In the genomic region with DNA sequence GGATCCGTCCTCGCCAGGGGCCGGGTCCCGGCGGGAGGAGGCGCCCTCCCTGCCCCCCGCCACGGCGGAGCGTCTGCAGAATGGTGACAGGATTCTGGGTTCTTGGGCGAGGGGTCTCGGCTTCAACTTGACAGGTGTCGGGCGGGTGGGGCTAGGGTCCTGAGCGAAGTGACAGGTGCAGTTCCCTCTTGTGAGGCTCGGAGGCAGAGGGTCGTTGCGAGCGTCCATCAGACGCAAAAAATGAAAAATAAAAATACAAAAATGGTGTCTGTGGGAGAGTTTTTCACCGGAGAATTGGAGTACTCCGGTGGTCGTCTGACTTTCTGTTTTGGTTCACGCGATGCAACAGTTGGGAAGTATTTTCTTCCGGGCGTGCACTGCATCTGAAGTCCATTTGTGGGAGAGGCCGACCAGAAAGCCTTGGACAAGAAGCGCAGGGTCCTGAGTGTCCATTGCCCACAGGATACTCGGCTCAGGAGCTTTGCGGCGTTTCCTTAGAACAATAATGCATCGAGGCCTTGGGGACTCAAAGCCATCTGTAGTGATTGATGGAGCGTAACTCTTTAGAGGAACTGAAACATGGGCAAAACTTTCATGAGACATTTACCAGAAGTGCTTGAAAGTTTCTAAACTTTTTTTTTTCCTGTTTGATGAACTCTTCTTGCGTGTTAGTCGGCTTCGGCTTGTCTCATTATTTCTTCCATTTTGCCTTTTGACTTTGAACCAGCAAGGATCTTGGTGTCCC, we compare ENCODE assay signal across 8 cellular contexts. TPM values are rescaled to one million over a fixed set of nuclear protein-coding genes. Genes with fewer than 3 reads are reported as not detected.
DNase-seq lines count a peak whose midpoint lies in the region; TF ChIP-seq lines count a peak whose summit lies in the region.

No MANE protein-coding gene starts in this region.

- peak overlapping the region; percentile 99 for H3K27ac ChIP-seq in HEK293 (ENCODE audit: extremely low read depth, low read depth, low read length)

- H3K27ac Mint-ChIP-seq in nephron: peak overlapping the region; percentile 98 to 99 (median 99)

- TF ChIP-seq CTCF in GM12864 (IDR thresholded peaks at IDR 0.05; ENCODE audit: low read depth, low read length, missing control alignments) (no peak), HEK293 (tag by site-specific recombination; IDR thresholded peaks at IDR 0.05) (no peak), fibroblast of the aortic adventitia (IDR thresholded peaks at IDR 0.05; ENCODE audit: insufficient read depth, low read length) (no peak), nephron (IDR thresholded peaks at IDR 0.05; ENCODE audit: unreplicated experiment in 3 of 3) (no peak)

- H3K4me1 ChIP-seq in HEK293 (ENCODE audit: control insufficient read depth, insufficient read depth, low read length): peaks cover 3% of the 10 kb centered on the region

- no peaks in the 10 kb centered on the region for H3K9me3 Mint-ChIP-seq in nephron

- POLR2A ChIA-PET in HEK293 (lab: Yijun Ruan, JAX): interaction anchor here (1.0 to 1.6 kb wide), 3 partner anchors 69 to 84 kb away, joined by 3 to 4 read pairs (median 3); partner anchors contain the start of gene ITM2B

- no peaks in the 10 kb centered on the region; a peak in 1 of 3 replicates for H3K36me3 ChIP-seq in HEK293 (ENCODE audit: control insufficient read depth in 2 of 2, insufficient read depth in 1 of 2, low read length in 2 of 2)

- DNase-seq in AG08396 (ENCODE audit: low spot score) (peak; percentile 57), GM12864 (ENCODE audit: low read depth) (peak; percentile 93), LoVo (ENCODE audit: low spot score) (peak; percentile 33), fibroblast of the aortic adventitia (ENCODE audit: low read depth) (peak; percentile 64), T-helper 9 cell (no peak)
- peak; percentile 64 for DNase-seq in activated CD8-positive, alpha-beta memory T cell treated with anti-CD3 and anti-CD28 coated beads, Interleukin-2, amount 50 U/mL, for 48 hours

- H3K36me3 Mint-ChIP-seq in nephron (ENCODE audit: low read depth): peaks cover 8% of the 10 kb centered on the region

- H3K4me3 ChIP-seq in GM12864 (ENCODE audit: low read depth, low read length): peak overlapping the region; percentile 93
- peak overlapping the region; percentile 79 for H3K4me3 ChIP-seq in HEK293 (ENCODE audit: low read depth, low read length)
- H3K4me3 ChIP-seq in fibroblast of the aortic adventitia (ENCODE audit: low read depth, low read length): peak overlapping the region; percentile 83

- peak overlapping the region; percentile 83 to 92 (median 91) for H3K4me3 Mint-ChIP-seq in nephron

- peaks cover 30% of the 10 kb centered on the region for H3K4me1 Mint-ChIP-seq in nephron

- CTCF ChIA-PET in HEK293 (lab: Yijun Ruan, JAX): interaction anchor here (0.8 kb wide), 1 partner anchor 267 kb away, joined by 3 read pairs; the partner anchor contains the start of gene NUDT15

- H3K27me3 Mint-ChIP-seq in nephron (ENCODE audit: low read depth): no peaks in the 10 kb centered on the region

- no peaks in the 10 kb centered on the region for H3K9me3 ChIP-seq in HEK293 (ENCODE audit: control insufficient read depth, insufficient read depth, low read depth, low read length)

TF ChIP-seq in HEK293, 187 proteins besides CTCF, POLR2A, EP300 and RAD21:
- TF ChIP-seq REPIN1 (tag by site-specific recombination; IDR thresholded peaks at IDR 0.05; ENCODE audit: low read depth) (no peak), ZNF335 (tag by site-specific recombination; conservative IDR thresholded peaks at IDR 0.05) (peak; percentile 58), ZNF624 (tag by site-specific recombination; IDR thresholded peaks at IDR 0.05) (no peak), GLIS1 (tag by site-specific recombination; IDR thresholded peaks at IDR 0.05) (peak; percentile 14; the same call in 1 of the 2 replicates), SCRT2 (tag by site-specific recombination; IDR thresholded peaks at IDR 0.05) (peak; percentile 87), ZNF544 (tag by site-specific recombination; IDR thresholded peaks at IDR 0.05) (no peak), OVOL3 (tag by site-specific recombination; IDR thresholded peaks at IDR 0.05) (no peak), ZNF202 (tag by site-specific recombination; IDR thresholded peaks at IDR 0.05; ENCODE audit: borderline replicate concordance) (no peak), GFI1B (tag by site-specific recombination; IDR thresholded peaks at IDR 0.05) (no peak), ZNF2 (tag by site-specific recombination; IDR thresholded peaks at IDR 0.05) (no peak), ZNF660 (tag by site-specific recombination; IDR thresholded peaks at IDR 0.05) (no peak), GLIS2 (tag by site-specific recombination; IDR thresholded peaks at IDR 0.05) (peak; percentile 61), ZNF843 (tag by site-specific recombination; IDR thresholded peaks at IDR 0.05) (no peak), ZNF501 (tag by site-specific recombination; IDR thresholded peaks at IDR 0.05) (no peak)
- TF ChIP-seq, protein P1, sequence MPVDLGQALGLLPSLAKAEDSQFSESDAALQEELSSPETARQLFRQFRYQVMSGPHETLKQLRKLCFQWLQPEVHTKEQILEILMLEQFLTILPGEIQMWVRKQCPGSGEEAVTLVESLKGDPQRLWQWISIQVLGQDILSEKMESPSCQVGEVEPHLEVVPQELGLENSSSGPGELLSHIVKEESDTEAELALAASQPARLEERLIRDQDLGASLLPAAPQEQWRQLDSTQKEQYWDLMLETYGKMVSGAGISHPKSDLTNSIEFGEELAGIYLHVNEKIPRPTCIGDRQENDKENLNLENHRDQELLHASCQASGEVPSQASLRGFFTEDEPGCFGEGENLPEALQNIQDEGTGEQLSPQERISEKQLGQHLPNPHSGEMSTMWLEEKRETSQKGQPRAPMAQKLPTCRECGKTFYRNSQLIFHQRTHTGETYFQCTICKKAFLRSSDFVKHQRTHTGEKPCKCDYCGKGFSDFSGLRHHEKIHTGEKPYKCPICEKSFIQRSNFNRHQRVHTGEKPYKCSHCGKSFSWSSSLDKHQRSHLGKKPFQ (tag by site-specific recombination; IDR thresholded peaks at IDR 0.05): no peak

RNA-seq across cellular contexts. Expression of gene RB1, which starts 0.8 kb away (rescaled TPM):
- 23.3 and 48.4 TPM in 2 replicates for total RNA-seq in fibroblast of the aortic adventitia (ENCODE audit: low replicate concordance)
